ENCODE assay signal across 22 cellular contexts in genomic region chrX:17621566-17622270, GRCh38.
"Had no signal": no experiment of that assay in that cellular context is flagged by ENCODE, and none has a peak within 500 bp of the region (broad histone marks: within the 10 kb centered on the region; RNA-seq: fewer than 3 reads in every experiment).

No MANE protein-coding gene starts in this region.

- H3K36me3 Mint-ChIP-seq: activated naive CD8-positive, alpha-beta T cell treated with anti-CD3 and anti-CD28 coated beads for 36 hours; WTC11 had no signal

- H3K27ac ChIP-seq: brain microvascular endothelial cell, dorsolateral prefrontal cortex, epithelial cell of prostate, lower lobe of right lung, tibial nerve had no signal

- H3K4me1 ChIP-seq: lower lobe of right lung had no signal

- H3K27me3 ChIP-seq: brain microvascular endothelial cell, tibial nerve had no signal

- H3K27ac Mint-ChIP-seq: activated CD4-positive, alpha-beta T cell treated with anti-CD3 and anti-CD28 coated beads for 36 hours; activated naive CD8-positive, alpha-beta T cell treated with anti-CD3 and anti-CD28 coated beads for 36 hours; nephron progenitor cell; WTC11 had no signal

- H3K4me3 Mint-ChIP-seq: activated CD4-positive, alpha-beta T cell treated with anti-CD3 and anti-CD28 coated beads for 36 hours; activated naive CD8-positive, alpha-beta T cell treated with anti-CD3 and anti-CD28 coated beads for 36 hours; nephron progenitor cell; WTC11 had no signal

- H3K9me3 Mint-ChIP-seq: activated naive CD8-positive, alpha-beta T cell treated with anti-CD3 and anti-CD28 coated beads for 36 hours had no signal

- H3K9me3 ChIP-seq: lower lobe of right lung, tibial nerve had no signal

- ATAC-seq: activated CD4-positive, alpha-beta T cell treated with anti-CD3 and anti-CD28 coated beads for 36 hours; left colon; lower lobe of right lung; stimulated activated naive CD8-positive, alpha-beta T cell treated with anti-CD3 and anti-CD28 coated beads, Interleukin-15, Interleukin-2, amounts not matched to agents 100 U/mL and 50 U/mL, for 24 hours; WTC11 had no signal

- H3K4me3 ChIP-seq: dorsolateral prefrontal cortex, lower lobe of right lung, tibial nerve had no signal

- H3K27me3 Mint-ChIP-seq: activated naive CD8-positive, alpha-beta T cell treated with anti-CD3 and anti-CD28 coated beads for 36 hours had no signal

- H3K4me1 Mint-ChIP-seq: activated CD4-positive, alpha-beta T cell treated with anti-CD3 and anti-CD28 coated beads for 36 hours; WTC11 had no signal

- DNase-seq: activated CD4-positive, alpha-beta T cell treated with anti-CD3 and anti-CD28 coated beads for 36 hours; activated CD4-positive, alpha-beta T cell treated with anti-CD3 and anti-CD28 coated beads, Interleukin-2, amount 50 U/mL, for 48 hours; activated naive CD8-positive, alpha-beta T cell treated with anti-CD3 and anti-CD28 coated beads for 36 hours; activated T-cell treated with anti-CD3 and anti-CD28 coated beads for 4 hours; amniotic stem cell; brain microvascular endothelial cell; central memory CD4-positive, alpha-beta T cell; dorsolateral prefrontal cortex; foreskin fibroblast; glutamatergic neuron; hippocampal formation; left colon; lower lobe of right lung; nephron progenitor cell; occipital lobe; stimulated activated CD4-positive, alpha-beta T cell treated with anti-CD3 and anti-CD28 coated beads, Interleukin-12 subunit alpha, Interleukin-12 subunit beta, amount 100 ng/mL, for 4 hours; stimulated activated CD4-positive, alpha-beta T cell treated with anti-CD3 and anti-CD28 coated beads, Interleukin-1b, Interleukin-23, amount 100 ng/mL, for 48 hours; stimulated activated naive CD8-positive, alpha-beta T cell treated with anti-CD3 and anti-CD28 coated beads, Interleukin-15, Interleukin-2, amounts not matched to agents 100 U/mL and 50 U/mL, for 24 hours; substantia nigra had no signal

- H3K36me3 ChIP-seq: brain microvascular endothelial cell, lower lobe of right lung, tibial nerve had no signal
